Comparison of ENCODE assay signal across 8 cellular contexts in the genomic region with DNA sequence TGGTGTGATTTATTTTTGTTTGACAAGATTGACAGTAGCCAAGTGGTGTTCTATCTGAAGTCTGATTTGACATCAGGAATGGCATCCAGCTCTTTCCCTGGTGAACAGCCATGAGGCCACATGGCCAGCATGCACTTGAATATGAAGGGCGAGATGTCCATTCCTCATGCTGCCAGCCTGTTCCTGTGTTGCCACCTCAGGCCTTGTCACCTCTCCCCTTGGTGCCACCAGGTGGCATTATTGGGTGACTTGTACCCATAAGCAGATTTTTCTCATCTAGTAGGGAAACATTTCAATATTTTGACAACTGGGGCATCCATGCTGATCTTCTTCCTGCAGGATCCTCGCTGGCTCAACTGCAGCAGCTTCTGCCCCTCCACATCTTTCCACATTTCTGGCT.
A peak's percentile ranks its signal among the peaks of the same experiment; 100 is the strongest.
DNase-seq lines count a peak whose midpoint lies in the region; TF ChIP-seq lines count a peak whose summit lies in the region.

No MANE protein-coding gene starts in this region.

- in situ Hi-C loops in brain microvascular endothelial cell (cut with HindIII; ENCODE audit: low pct_ligation_motif_present, low sequenced_read_pairs), result no loop called here

- H2BK5ac ChIP-seq in neuronal stem cell (ENCODE audit: low read length), result no peak overlapping the region

- no peak overlapping the region for H3K4ac ChIP-seq in neuronal stem cell (ENCODE audit: low read length)

- H3K14ac ChIP-seq in neuronal stem cell (ENCODE audit: low read length), result no peak overlapping the region

- TF ChIP-seq RAD21 in liver (IDR thresholded peaks at IDR 0.05), result peak; percentile 77 to 88

- H3K27ac ChIP-seq in WERI-Rb-1, result no peak overlapping the region
- H3K27ac ChIP-seq in liver (ENCODE audit: low read depth in 1 of 2, low read length in 2 of 2), result no peak overlapping the region
- H3K27ac ChIP-seq in tibial artery, result no peak overlapping the region
- no peak overlapping the region for H3K27ac ChIP-seq in brain microvascular endothelial cell
- no peak overlapping the region for H3K27ac ChIP-seq in neuronal stem cell (replicated peaks; ENCODE audit: low read length)

- no peak overlapping the region for H3K18ac ChIP-seq in neuronal stem cell (ENCODE audit: low read length)

- H2BK120ac ChIP-seq in neuronal stem cell (ENCODE audit: low read depth, low read length), result no peak overlapping the region

- H3K36me3 ChIP-seq in WERI-Rb-1 (no peaks in the 10 kb centered on the region), liver (ENCODE audit: control insufficient read depth in 4 of 4, insufficient read depth in 3 of 4, low read depth in 1 of 4, low read length in 3 of 4) (no peaks in the 10 kb centered on the region), tibial artery (no peaks in the 10 kb centered on the region), brain microvascular endothelial cell (replicated peaks) (no peaks in the 10 kb centered on the region), neuronal stem cell (replicated peaks in 1 of 2; ENCODE audit: control insufficient read depth in 2 of 2, insufficient read depth in 2 of 2, low read length in 2 of 2) (no peaks in the 10 kb centered on the region)

- H3K9ac ChIP-seq in liver (ENCODE audit: low read depth in 1 of 2, low read length in 2 of 2) (no peak overlapping the region), neuronal stem cell (ENCODE audit: low read depth, low read length, poor library complexity) (no peak overlapping the region)

- peak; percentile 59 for DNase-seq in DMS53 (lab: John Stamatoyannopoulos, UW)
- DNase-seq in WERI-Rb-1, result no peak
- no peak for DNase-seq in NK-92 (lab: John Stamatoyannopoulos, UW; ENCODE audit: unreplicated experiment)
- no peak for DNase-seq in tibial artery
- DNase-seq in brain microvascular endothelial cell, result no peak
- no peak for DNase-seq in neuronal stem cell (ENCODE audit: low spot score)

- no peak overlapping the region for H2BK15ac ChIP-seq in neuronal stem cell (ENCODE audit: low read length)

- H2BK12ac ChIP-seq in neuronal stem cell (ENCODE audit: low read length), result no peak overlapping the region

- 86% methylated on average over 2 of the region's 2 CpGs for WGBS in liver
- WGBS in neuronal stem cell (ENCODE audit: extremely low coverage in 2 of 2, insufficient read length in 2 of 2, insufficient replicate concordance in 1 of 2), 2 donors, result no CpG with 5 or more reads among the region's 2 CpGs

- no peak overlapping the region for H2AK5ac ChIP-seq in neuronal stem cell (ENCODE audit: low read depth, low read length)

- H3K79me1 ChIP-seq in neuronal stem cell (ENCODE audit: low read depth, low read length), result no peaks in the 10 kb centered on the region

- TF ChIP-seq CTCF in LNCAP (IDR thresholded peaks at IDR 0.05) (peak; percentile 72), WERI-Rb-1 (IDR thresholded peaks at IDR 0.05; ENCODE audit: low read depth, low read length) (peak; percentile 43), liver (IDR thresholded peaks at IDR 0.05; ENCODE audit: low read depth, low read length, missing input control) (peak; percentile 56), tibial artery (IDR thresholded peaks at IDR 0.05) (no peak), brain microvascular endothelial cell (IDR thresholded peaks at IDR 0.05; ENCODE audit: low read depth, low read length, missing control alignments) (no peak)

- no peak overlapping the region for H4K91ac ChIP-seq in neuronal stem cell (ENCODE audit: low read depth, low read length, poor library complexity)

- no peak overlapping the region for H3K4me2 ChIP-seq in neuronal stem cell (ENCODE audit: insufficient read depth, low read length, poor library complexity, severe bottlenecking)

- H3K4me1 ChIP-seq in liver (ENCODE audit: control insufficient read depth in 4 of 4, insufficient read depth in 4 of 4, low read length in 3 of 4) (no peaks in the 10 kb centered on the region), tibial artery (no peaks in the 10 kb centered on the region), neuronal stem cell (ENCODE audit: control insufficient read depth in 2 of 2, insufficient read depth in 1 of 2, low read depth in 1 of 2, low read length in 2 of 2) (no peaks in the 10 kb centered on the region)

- no peak overlapping the region for H4K8ac ChIP-seq in neuronal stem cell (ENCODE audit: low read depth, low read length)

- no peaks in the 10 kb centered on the region for H3K9me3 ChIP-seq in WERI-Rb-1 (ENCODE audit: severe bottlenecking)
- H3K9me3 ChIP-seq in liver (ENCODE audit: control insufficient read depth in 4 of 4, low read length in 3 of 4), result no peaks in the 10 kb centered on the region
- no peaks in the 10 kb centered on the region for H3K9me3 ChIP-seq in tibial artery
- no peaks in the 10 kb centered on the region for H3K9me3 ChIP-seq in neuronal stem cell (replicated peaks in 1 of 2; ENCODE audit: control insufficient read depth in 2 of 2, insufficient read depth in 1 of 2, low read depth in 1 of 2, low read length in 2 of 2)

- H3K23ac ChIP-seq in neuronal stem cell (ENCODE audit: low read depth, low read length, poor library complexity), result no peak overlapping the region

- intact Hi-C loops in tibial artery (cut with DNase I; ENCODE audit: low total_unique reads), result no loop called here

- H3K4me3 ChIP-seq in WERI-Rb-1 (ENCODE audit: low read depth, low read length) (no peak overlapping the region), liver (ENCODE audit: low read depth in 1 of 3, low read length in 3 of 3) (no peak overlapping the region), tibial artery (no peak overlapping the region), brain microvascular endothelial cell (ENCODE audit: low read depth, low read length) (no peak overlapping the region), neuronal stem cell (ENCODE audit: low read length in 2 of 2) (no peak overlapping the region)

- no peak overlapping the region for H2AFZ ChIP-seq in neuronal stem cell (ENCODE audit: low read length)

- no peaks in the 10 kb centered on the region for H3K27me3 ChIP-seq in WERI-Rb-1 (ENCODE audit: insufficient read depth, low read depth, severe bottlenecking)
- no peaks in the 10 kb centered on the region for H3K27me3 ChIP-seq in liver (ENCODE audit: control insufficient read depth in 4 of 4, insufficient read depth in 4 of 4, low read length in 3 of 4)
- peaks cover 0 to 6% of the 10 kb centered on the region in 2 donors for H3K27me3 ChIP-seq in tibial artery
- H3K27me3 ChIP-seq in brain microvascular endothelial cell (replicated peaks), result no peaks in the 10 kb centered on the region
- no peaks in the 10 kb centered on the region for H3K27me3 ChIP-seq in neuronal stem cell (ENCODE audit: control insufficient read depth in 3 of 3, insufficient read depth in 3 of 3, low read depth in 1 of 3, low read length in 3 of 3)

TF ChIP-seq in liver, 16 proteins besides CTCF, POLR2A, EP300 and RAD21 (continues in another document):
- TF ChIP-seq, protein P1, sequence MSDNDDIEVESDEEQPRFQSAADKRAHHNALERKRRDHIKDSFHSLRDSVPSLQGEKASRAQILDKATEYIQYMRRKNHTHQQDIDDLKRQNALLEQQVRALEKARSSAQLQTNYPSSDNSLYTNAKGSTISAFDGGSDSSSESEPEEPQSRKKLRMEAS (IDR thresholded peaks at IDR 0.05), result no peak
- TF ChIP-seq NR2F2 (IDR thresholded peaks at IDR 0.05) (no peak), JUND (IDR thresholded peaks at IDR 0.05) (no peak), FOXA1 (IDR thresholded peaks at IDR 0.05) (no peak), EGR1 (IDR thresholded peaks at IDR 0.05; ENCODE audit: low read depth in 2 of 2) (no peak), SP1 (IDR thresholded peaks at IDR 0.05) (no peak), YY1 (IDR thresholded peaks at IDR 0.05) (no peak), TAF1 (conservative IDR thresholded peaks at IDR 0.05) (no peak), RXRA (IDR thresholded peaks at IDR 0.05) (no peak), HNF4A (conservative IDR thresholded peaks at IDR 0.05) (no peak)
- TF ChIP-seq, protein P2, sequence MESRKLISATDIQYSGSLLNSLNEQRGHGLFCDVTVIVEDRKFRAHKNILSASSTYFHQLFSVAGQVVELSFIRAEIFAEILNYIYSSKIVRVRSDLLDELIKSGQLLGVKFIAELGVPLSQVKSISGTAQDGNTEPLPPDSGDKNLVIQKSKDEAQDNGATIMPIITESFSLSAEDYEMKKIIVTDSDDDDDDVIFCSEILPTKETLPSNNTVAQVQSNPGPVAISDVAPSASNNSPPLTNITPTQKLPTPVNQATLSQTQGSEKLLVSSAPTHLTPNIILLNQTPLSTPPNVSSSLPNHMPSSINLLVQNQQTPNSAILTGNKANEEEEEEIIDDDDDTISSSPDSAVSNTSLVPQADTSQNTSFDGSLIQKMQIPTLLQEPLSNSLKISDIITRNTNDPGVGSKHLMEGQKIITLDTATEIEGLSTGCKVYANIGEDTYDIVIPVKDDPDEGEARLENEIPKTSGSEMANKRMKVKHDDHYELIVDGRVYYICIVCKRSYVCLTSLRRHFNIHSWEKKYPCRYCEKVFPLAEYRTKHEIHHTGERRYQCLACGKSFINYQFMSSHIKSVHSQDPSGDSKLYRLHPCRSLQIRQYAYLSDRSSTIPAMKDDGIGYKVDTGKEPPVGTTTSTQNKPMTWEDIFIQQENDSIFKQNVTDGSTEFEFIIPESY (IDR thresholded peaks at IDR 0.05), result no peak
- TF ChIP-seq, protein P3, sequence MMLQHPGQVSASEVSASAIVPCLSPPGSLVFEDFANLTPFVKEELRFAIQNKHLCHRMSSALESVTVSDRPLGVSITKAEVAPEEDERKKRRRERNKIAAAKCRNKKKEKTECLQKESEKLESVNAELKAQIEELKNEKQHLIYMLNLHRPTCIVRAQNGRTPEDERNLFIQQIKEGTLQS (IDR thresholded peaks at IDR 0.05), result no peak

Comparison
In these comparisons a context has a peak if more than half of its experiments do, and no peak if none do; other contexts are left out.
1. CTCF ChIP-seq: peak in LNCAP (single experiment), WERI-Rb-1 (single experiment) and liver (single experiment); none in tibial artery (0 of 2) and brain microvascular endothelial cell (single experiment).